Comparison of ENCODE assay signal across 18 cellular contexts in the genomic region with DNA sequence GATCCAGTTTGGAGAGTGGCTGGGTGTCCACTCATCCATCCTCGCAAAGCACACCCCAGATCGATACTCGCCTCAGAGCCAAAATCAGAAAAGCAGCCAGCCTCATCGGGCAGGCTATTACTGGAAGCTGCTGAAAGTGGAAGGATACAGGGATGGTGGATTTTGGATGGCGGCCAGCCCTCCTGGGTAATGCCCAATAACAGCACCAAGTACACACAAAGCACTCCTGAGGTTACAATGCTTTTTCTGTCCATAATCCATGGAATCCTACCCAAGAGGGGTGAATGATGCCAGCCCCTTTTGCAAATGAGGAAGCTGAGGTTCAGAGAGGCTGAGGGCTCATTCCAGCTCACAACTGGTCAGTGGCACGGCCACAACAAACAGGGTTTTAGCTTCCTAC.
DNase-seq lines count a peak whose midpoint lies in the region; ATAC-seq, FAIRE-seq and TF ChIP-seq lines count a peak whose summit lies in the region.
"Had no signal": no experiment of that assay in that cellular context is flagged by ENCODE, and none has a peak within 500 bp of the region (broad histone marks: within the 10 kb centered on the region; RNA-seq: fewer than 3 reads in every experiment).

No MANE protein-coding gene starts in this region.

- no peak overlapping the region for H3K18ac ChIP-seq in H9 (ENCODE audit: insufficient read length, low read depth, low read length)

- H3K9me3 ChIP-seq in BLaER1 treated with 17β-estradiol and CSF1 and Interleukin-3, amounts not matched to agents 10 nM and 100 nM (replicated peaks in 1 of 11) = no peaks in the 10 kb centered on the region
- H3K9me3 ChIP-seq in H9 (ENCODE audit: control insufficient read depth, low read depth, low read length) = no peaks in the 10 kb centered on the region

- peak overlapping the region in 10 of 11 experiments; percentile 2 to 56 (median 40); a peak in 15 of 22 replicates for H3K4me2 ChIP-seq in BLaER1 treated with 17β-estradiol and CSF1 and Interleukin-3, amounts not matched to agents 10 nM and 100 nM
- no peak overlapping the region for H3K4me2 ChIP-seq in H9 (ENCODE audit: insufficient read depth, insufficient read length, low read length)

- H3K79me1 ChIP-seq in H9 (ENCODE audit: insufficient read depth, low read depth, low read length, poor library complexity, severe bottlenecking) = no peaks in the 10 kb centered on the region

- no peaks in the 10 kb centered on the region for H3K36me3 Mint-ChIP-seq in H9 (ENCODE audit: insufficient read depth in 1 of 3, low read depth in 3 of 3)
- H3K36me3 Mint-ChIP-seq: CD8-positive, alpha-beta T cell had no signal

- no peak overlapping the region for H2BK15ac ChIP-seq in H9 (ENCODE audit: low read depth, low read length)

- no peak overlapping the region for H3K4ac ChIP-seq in H9 (ENCODE audit: low read depth, low read length)

- peaks cover 3 to 14% (median 12%) of the 10 kb centered on the region in 10 experiments; a peak in 16 of 20 replicates for H3K4me1 ChIP-seq in BLaER1 treated with 17β-estradiol and CSF1 and Interleukin-3, amounts not matched to agents 10 nM and 100 nM
- H3K4me1 ChIP-seq in H9 (ENCODE audit: insufficient read depth, low read length) = peaks cover 5% of the 10 kb centered on the region; the same call in 1 of the 2 replicates

- peak; percentile 72 for FAIRE-seq in bronchial epithelial cell (lab: Jason Lieb, UNC)
- FAIRE-seq: GM18507, GM19239, K562 had no signal

- H3K23ac ChIP-seq in H9 (ENCODE audit: insufficient read length, low read depth, low read length) = no peak overlapping the region

- H2BK120ac ChIP-seq in H9 (ENCODE audit: low read depth, low read length, poor library complexity, severe bottlenecking) = no peak overlapping the region

- no peak overlapping the region for H3T11ph ChIP-seq in H9 (ENCODE audit: low read length)

- no peak overlapping the region for H3K9ac ChIP-seq in BLaER1 treated with 17β-estradiol and CSF1 and Interleukin-3, amounts not matched to agents 10 nM and 100 nM
- no peak overlapping the region for H3K9ac ChIP-seq in H9 (ENCODE audit: extremely low read depth, insufficient read length, low read length)

- no peaks in the 10 kb centered on the region for H3K36me3 ChIP-seq in BLaER1 treated with 17β-estradiol and CSF1 and Interleukin-3, amounts not matched to agents 10 nM and 100 nM
- no peaks in the 10 kb centered on the region for H3K36me3 ChIP-seq in bronchial epithelial cell (ENCODE audit: control insufficient read depth, insufficient read depth, low read length)

- H4K5ac ChIP-seq in H9 (ENCODE audit: insufficient read length, low read depth, low read length) = no peak overlapping the region

- H3K4me3 Mint-ChIP-seq in H9 = no peak overlapping the region
- H3K4me3 Mint-ChIP-seq: CD8-positive, alpha-beta T cell had no signal

- no peak overlapping the region for H3K27ac Mint-ChIP-seq in H9
- H3K27ac Mint-ChIP-seq: CD8-positive, alpha-beta T cell had no signal

- no peak for TF ChIP-seq CTCF in H9 (conservative IDR thresholded peaks at IDR 0.05)
- TF ChIP-seq CTCF in bronchial epithelial cell (IDR thresholded peaks at IDR 0.05; ENCODE audit: insufficient read depth, low read length, severe bottlenecking) = no peak

- no peaks in the 10 kb centered on the region for H3K27me3 ChIP-seq in BLaER1 treated with 17β-estradiol and CSF1 and Interleukin-3, amounts not matched to agents 10 nM and 100 nM
- H3K27me3 ChIP-seq in H9 (ENCODE audit: insufficient read depth, low read length) (no peaks in the 10 kb centered on the region), bronchial epithelial cell (ENCODE audit: control insufficient read depth, insufficient read depth, low read length) (peaks cover 4% of the 10 kb centered on the region)

- no peak overlapping the region for H4K91ac ChIP-seq in H9 (ENCODE audit: insufficient read length, low read depth, low read length)

- DNase-seq in H9 = peak; percentile 12
- no peak for DNase-seq in bronchial epithelial cell (ENCODE audit: low read depth)
- DNase-seq in mesenteric fat pad (ENCODE audit: low spot score) = peak; percentile 28
- DNase-seq in GM19240 (ENCODE audit: insufficient read length, low spot score) = no peak
- DNase-seq in stimulated activated CD4-positive, alpha-beta T cell treated with anti-CD3 and anti-CD28 coated beads, Interleukin-2, amount 100 ng/mL, for 48 hours = no peak
- DNase-seq: CD8-positive, alpha-beta T cell; GDM1; MM.1S; NCI-H1694; NCI-H510A treated with DMSO at 0.1 percent for 48 hours; NCI-H748 treated with DMSO at 0.1 percent for 48 hours had no signal

- no peak overlapping the region for H3K4me3 ChIP-seq in BLaER1 treated with 17β-estradiol and CSF1 and Interleukin-3, amounts not matched to agents 10 nM and 100 nM
- no peak overlapping the region for H3K4me3 ChIP-seq in bronchial epithelial cell (ENCODE audit: low read depth, low read length)
- H3K4me3 ChIP-seq: K562 had no signal

- H3K23me2 ChIP-seq in H9 (ENCODE audit: insufficient read length, low read depth, low read length, poor library complexity, severe bottlenecking) = no peaks in the 10 kb centered on the region

- H3K14ac ChIP-seq in H9 (ENCODE audit: insufficient read depth, low read length) = no peak overlapping the region

- H3K56ac ChIP-seq in H9 (ENCODE audit: insufficient read length, low read depth, low read length) = no peak overlapping the region

- no peak overlapping the region for H2AK5ac ChIP-seq in H9 (ENCODE audit: insufficient read length, low read length)

- H2BK20ac ChIP-seq in H9 (ENCODE audit: low read depth, low read length, poor library complexity, severe bottlenecking) = no peak overlapping the region

- no peak overlapping the region for H2BK5ac ChIP-seq in H9 (ENCODE audit: insufficient read length, low read length)

- no peak for ATAC-seq in HG03520 (IDR thresholded peaks at IDR 0.05; ENCODE audit: unreplicated experiment)
- ATAC-seq: CD8-positive, alpha-beta T cell; K562; Panc1; SK-N-SH treated with all-trans-retinoic acid at 6 μM for 48 hours had no signal

- WGBS in H9 (ENCODE audit: extremely low coverage, insufficient read length, low lambda C conversion rate) = no CpG with 5 or more reads among the region's 6 CpGs

- H2BK12ac ChIP-seq in H9 (ENCODE audit: insufficient read length, low read depth, low read length) = no peak overlapping the region

- peaks cover 8 to 16% of the 10 kb centered on the region in 2 experiments for H3K4me1 Mint-ChIP-seq in H9

- H3K27ac ChIP-seq in BLaER1 treated with 17β-estradiol and CSF1 and Interleukin-3, amounts not matched to agents 10 nM and 100 nM = no peak overlapping the region
- H3K27ac ChIP-seq in H9 (ENCODE audit: insufficient read length, low read depth, low read length) = no peak overlapping the region

- peaks cover 14% of the 10 kb centered on the region for H3K27me3 Mint-ChIP-seq in H9 (ENCODE audit: low read depth)

- H4K8ac ChIP-seq in H9 (replicated peaks; ENCODE audit: insufficient read length, low read depth, low read length) = no peak overlapping the region

- H4K20me1 ChIP-seq in BLaER1 treated with 17β-estradiol and CSF1 and Interleukin-3, amounts not matched to agents 10 nM and 100 nM = 0 out of 22 replicates have a peak, but pooled peaks cover 0 to 11% (median 0%) of the 10 kb centered on the region in 11 experiments
- no peaks in the 10 kb centered on the region for H4K20me1 ChIP-seq in H9 (ENCODE audit: control insufficient read depth, insufficient read depth, insufficient read length)

- H3K79me2 ChIP-seq in H9 (ENCODE audit: insufficient read depth, low read length) = no peaks in the 10 kb centered on the region

- H2AFZ ChIP-seq in H9 (ENCODE audit: low read length) = no peak overlapping the region

- H3K9me3 Mint-ChIP-seq in H9 = no peaks in the 10 kb centered on the region
- H3K9me3 Mint-ChIP-seq: CD8-positive, alpha-beta T cell had no signal

Comparison
In these comparisons a context has a peak if more than half of its experiments do, and no peak if none do; other contexts are left out.
1. DNase-seq: peak in H9 (single experiment) and mesenteric fat pad (single experiment); none in bronchial epithelial cell (single experiment), GM19240 (single experiment) and stimulated activated CD4-positive, alpha-beta T cell treated with anti-CD3 and anti-CD28 coated beads, Interleukin-2, amount 100 ng/mL, for 48 hours (0 of 2).